8 cellular contexts compared by ENCODE assay signal in the genomic region with DNA sequence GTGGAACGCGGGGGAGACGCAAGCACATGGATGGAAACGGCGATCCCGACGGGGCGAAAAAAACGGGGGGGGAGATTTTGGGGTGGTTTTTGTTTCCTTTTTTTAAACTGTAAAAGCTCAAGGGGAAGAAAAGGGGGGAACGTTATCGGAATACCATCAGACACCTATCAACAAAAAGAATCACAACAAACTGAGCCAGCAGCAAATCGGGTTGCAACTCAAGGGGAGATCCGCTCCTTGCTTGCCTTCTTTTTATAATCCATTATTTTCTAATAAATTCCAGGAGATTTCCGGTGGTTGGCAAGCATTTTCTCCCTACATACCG. TPM values are rescaled to one million over a fixed set of nuclear protein-coding genes. Genes with fewer than 3 reads are reported as not detected.
DNase-seq lines count a peak whose midpoint lies in the region; ATAC-seq lines count a peak whose summit lies in the region.

No MANE protein-coding gene starts in this region.

- H3K27ac Mint-ChIP-seq in activated T-helper 17 cell treated with anti-CD3 and anti-CD28 coated beads, Interleukin-2, amount 50 U/mL, for 72 hours: peak overlapping the region; percentile 58
- H3K27ac Mint-ChIP-seq in stimulated activated naive CD8-positive, alpha-beta T cell treated with anti-CD3 and anti-CD28 coated beads, Interleukin-15, amount 100 ng/mL, for 72 hours: peak overlapping the region; percentile 44 to 89

- peaks cover 3% of the 10 kb centered on the region for H3K9me3 ChIP-seq in iPS-18c (ENCODE audit: control insufficient read depth, insufficient read depth, low read length)

- no peak for ATAC-seq in activated T-helper 17 cell treated with anti-CD3 and anti-CD28 coated beads, Interleukin-2, amount 50 U/mL, for 72 hours (replicated peaks)
- ATAC-seq in stimulated activated naive CD8-positive, alpha-beta T cell treated with anti-CD3 and anti-CD28 coated beads, Interleukin-15, amount 100 ng/mL, for 72 hours: no peak
- no peak for ATAC-seq in GM18858 (IDR thresholded peaks at IDR 0.05; ENCODE audit: unreplicated experiment)

- H3K4me3 ChIP-seq in iPS-18c (ENCODE audit: insufficient read depth, low read depth, low read length): peak overlapping the region; percentile 83

- H3K36me3 Mint-ChIP-seq in activated T-helper 17 cell treated with anti-CD3 and anti-CD28 coated beads, Interleukin-2, amount 50 U/mL, for 72 hours (ENCODE audit: low read depth): no peaks in the 10 kb centered on the region

- DNase-seq in NCI-H1105 treated with DMSO at 0.1 percent for 48 hours (lab: John Stamatoyannopoulos, UW): peak; percentile 31
- DNase-seq in NCI-H1105 (lab: John Stamatoyannopoulos, UW): no peak
- no peak for DNase-seq in stimulated activated naive CD8-positive, alpha-beta T cell treated with anti-CD3 and anti-CD28 coated beads, Interleukin-15, amount 100 ng/mL, for 72 hours
- no peak for DNase-seq in HUDEP-2 (lab: John Stamatoyannopoulos, UW; ENCODE audit: unreplicated experiment in 76 of 76)
- no peak for DNase-seq in DMS53 treated with DMSO at 0.1 percent for 48 hours (lab: John Stamatoyannopoulos, UW; ENCODE audit: unreplicated experiment)

- peaks cover 10% of the 10 kb centered on the region for H3K4me1 Mint-ChIP-seq in activated T-helper 17 cell treated with anti-CD3 and anti-CD28 coated beads, Interleukin-2, amount 50 U/mL, for 72 hours
- H3K4me1 Mint-ChIP-seq in stimulated activated naive CD8-positive, alpha-beta T cell treated with anti-CD3 and anti-CD28 coated beads, Interleukin-15, amount 100 ng/mL, for 72 hours: peaks cover 40% of the 10 kb centered on the region

- H3K27me3 Mint-ChIP-seq in activated T-helper 17 cell treated with anti-CD3 and anti-CD28 coated beads, Interleukin-2, amount 50 U/mL, for 72 hours: peaks cover 18% of the 10 kb centered on the region
- peaks cover 10% of the 10 kb centered on the region for H3K27me3 Mint-ChIP-seq in stimulated activated naive CD8-positive, alpha-beta T cell treated with anti-CD3 and anti-CD28 coated beads, Interleukin-15, amount 100 ng/mL, for 72 hours

- H3K4me3 Mint-ChIP-seq in activated T-helper 17 cell treated with anti-CD3 and anti-CD28 coated beads, Interleukin-2, amount 50 U/mL, for 72 hours: peak overlapping the region; percentile 89
- H3K4me3 Mint-ChIP-seq in stimulated activated naive CD8-positive, alpha-beta T cell treated with anti-CD3 and anti-CD28 coated beads, Interleukin-15, amount 100 ng/mL, for 72 hours: peak overlapping the region; percentile 95 to 96

- no peaks in the 10 kb centered on the region for H3K9me3 Mint-ChIP-seq in activated T-helper 17 cell treated with anti-CD3 and anti-CD28 coated beads, Interleukin-2, amount 50 U/mL, for 72 hours
- no peaks in the 10 kb centered on the region for H3K9me3 Mint-ChIP-seq in stimulated activated naive CD8-positive, alpha-beta T cell treated with anti-CD3 and anti-CD28 coated beads, Interleukin-15, amount 100 ng/mL, for 72 hours

RNA-seq across cellular contexts. Expression of a gene that starts 0.6 kb away (rescaled TPM):
- total RNA-seq in activated T-helper 17 cell treated with anti-CD3 and anti-CD28 coated beads, Interleukin-2, amount 50 U/mL, for 72 hours: 1 to 10 TPM in 1 of 2 donors, under 1 TPM in 1; 0.98 to 1.3 TPM
